ENCODE assay signal across 1 cellular context in the genomic region with DNA sequence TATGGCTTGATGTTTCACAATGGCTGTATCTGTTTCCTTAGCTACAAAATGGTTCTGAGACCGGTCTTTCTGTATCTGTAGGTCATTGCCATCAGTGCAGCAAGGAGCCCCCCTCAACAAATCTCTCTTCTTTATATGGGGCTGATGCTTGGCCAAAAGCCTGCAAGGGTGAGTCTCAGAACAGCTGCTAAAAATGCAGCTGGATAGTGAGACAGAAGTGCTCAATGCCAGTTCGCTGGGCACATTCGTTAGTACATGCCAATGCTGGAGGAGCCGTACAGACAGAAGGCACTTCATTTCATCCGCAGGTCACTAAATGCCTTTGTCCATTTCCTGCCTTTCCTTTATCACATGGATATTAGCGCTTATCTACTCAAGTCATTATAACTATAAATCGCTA.
TF ChIP-seq lines count a peak whose summit lies in the region.

No MANE protein-coding gene starts in this region.

TF ChIP-seq in SK-N-SH treated with all-trans-retinoic acid at 6 μM for 48 hours, 23 proteins besides CTCF, POLR2A, EP300 and RAD21 (continued from another document):
- TF ChIP-seq TSHZ2 (CRISPR knock-in tag; IDR thresholded peaks at IDR 0.05) (no peak), ISL1 (CRISPR knock-in tag; IDR thresholded peaks at IDR 0.05) (no peak), ZNF8 (CRISPR knock-in tag; IDR thresholded peaks at IDR 0.05) (no peak), CSDC2 (CRISPR knock-in tag; IDR thresholded peaks at IDR 0.05) (no peak), PPARA (CRISPR knock-in tag; IDR thresholded peaks at IDR 0.05; ENCODE audit: borderline replicate concordance) (no peak)
